In the genomic region with DNA sequence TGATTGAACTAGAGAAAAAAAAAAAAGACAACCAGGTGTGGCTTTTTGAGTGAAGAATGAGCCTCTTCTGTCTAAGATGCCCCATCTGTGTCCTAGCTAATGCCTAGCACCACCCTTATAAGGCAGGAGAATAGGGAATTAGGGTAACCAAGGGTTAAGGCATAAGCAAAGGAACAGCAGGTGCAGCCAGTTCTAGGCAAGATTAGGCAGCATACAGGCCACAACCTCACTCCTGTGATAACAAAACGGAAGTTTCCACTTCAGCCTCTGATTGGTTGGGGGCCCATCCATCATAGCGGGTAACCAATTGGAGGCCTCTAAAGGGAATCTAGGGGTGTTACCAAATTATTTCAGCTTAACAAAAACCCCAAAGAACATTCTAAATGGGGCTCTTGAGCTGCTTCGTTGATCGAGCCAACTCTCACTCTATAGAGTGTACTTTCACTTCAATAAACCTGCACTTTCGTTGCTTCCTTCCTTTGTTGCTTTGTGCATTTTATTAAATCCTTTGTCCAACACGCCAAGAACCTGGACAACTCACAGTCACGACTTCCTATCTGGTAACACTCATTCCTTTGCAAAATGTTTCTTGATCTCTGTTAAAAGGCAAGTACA, we compare ENCODE assay signal across 8 cellular contexts.
DNase-seq lines count a peak whose midpoint lies in the region; ATAC-seq lines count a peak whose summit lies in the region.

No MANE protein-coding gene starts in this region.

- no peaks in the 10 kb centered on the region for H3K27me3 Mint-ChIP-seq in activated CD4-positive, alpha-beta T cell treated with anti-CD3 and anti-CD28 coated beads, Interleukin-2, amount 10 ng/mL, durations not matched to agents 24 days and 14 days

- H3K9me3 Mint-ChIP-seq in activated CD4-positive, alpha-beta T cell treated with anti-CD3 and anti-CD28 coated beads, Interleukin-2, amount 10 ng/mL, durations not matched to agents 24 days and 14 days, result no peaks in the 10 kb centered on the region

- DNase-seq in DMS53 (lab: John Stamatoyannopoulos, UW) (peak; percentile 78), DMS53 treated with DMSO at 0.1 percent for 48 hours (lab: John Stamatoyannopoulos, UW; ENCODE audit: unreplicated experiment) (no peak), NCI-H2171 treated with DMSO at 0.1 percent for 48 hours (lab: John Stamatoyannopoulos, UW) (peak; percentile 87), dermis microvascular lymphatic vessel endothelial cell (ENCODE audit: low read depth in 2 of 2) (peak; percentile 20 to 69), midbrain (lab: John Stamatoyannopoulos, UW) (peak; percentile 87)
- DNase-seq in activated CD4-positive, alpha-beta T cell treated with anti-CD3 and anti-CD28 coated beads, Interleukin-2, amount 10 ng/mL, durations not matched to agents 24 days and 14 days, result peak; percentile 98
- DNase-seq in stimulated activated CD8-positive, alpha-beta memory T cell treated with anti-CD3 and anti-CD28 coated beads, Interleukin-7, amount 100 ng/mL, for 24 hours (ENCODE audit: low read depth), result peak; percentile 81

- intact Hi-C loops in activated CD4-positive, alpha-beta T cell treated with anti-CD3 and anti-CD28 coated beads, Interleukin-2, amount 10 ng/mL, durations not matched to agents 24 days and 14 days (cut with micrococcal nuclease), result loop anchor here (10.0 kb wide), 1 partner anchor 382 kb away; no protein-coding TSS in a partner anchor

- peaks cover 71% of the 10 kb centered on the region for H3K4me1 Mint-ChIP-seq in activated CD4-positive, alpha-beta T cell treated with anti-CD3 and anti-CD28 coated beads, Interleukin-2, amount 10 ng/mL, durations not matched to agents 24 days and 14 days

- ATAC-seq in HG02852 (IDR thresholded peaks at IDR 0.05; ENCODE audit: unreplicated experiment), result peak; percentile 91

- peak overlapping the region; percentile 83 for H3K4me3 Mint-ChIP-seq in activated CD4-positive, alpha-beta T cell treated with anti-CD3 and anti-CD28 coated beads, Interleukin-2, amount 10 ng/mL, durations not matched to agents 24 days and 14 days

- H3K27ac Mint-ChIP-seq in activated CD4-positive, alpha-beta T cell treated with anti-CD3 and anti-CD28 coated beads, Interleukin-2, amount 10 ng/mL, durations not matched to agents 24 days and 14 days, result peak overlapping the region; percentile 89

- H3K36me3 Mint-ChIP-seq in activated CD4-positive, alpha-beta T cell treated with anti-CD3 and anti-CD28 coated beads, Interleukin-2, amount 10 ng/mL, durations not matched to agents 24 days and 14 days (ENCODE audit: low read depth), result no peaks in the 10 kb centered on the region
